In the genomic region with DNA sequence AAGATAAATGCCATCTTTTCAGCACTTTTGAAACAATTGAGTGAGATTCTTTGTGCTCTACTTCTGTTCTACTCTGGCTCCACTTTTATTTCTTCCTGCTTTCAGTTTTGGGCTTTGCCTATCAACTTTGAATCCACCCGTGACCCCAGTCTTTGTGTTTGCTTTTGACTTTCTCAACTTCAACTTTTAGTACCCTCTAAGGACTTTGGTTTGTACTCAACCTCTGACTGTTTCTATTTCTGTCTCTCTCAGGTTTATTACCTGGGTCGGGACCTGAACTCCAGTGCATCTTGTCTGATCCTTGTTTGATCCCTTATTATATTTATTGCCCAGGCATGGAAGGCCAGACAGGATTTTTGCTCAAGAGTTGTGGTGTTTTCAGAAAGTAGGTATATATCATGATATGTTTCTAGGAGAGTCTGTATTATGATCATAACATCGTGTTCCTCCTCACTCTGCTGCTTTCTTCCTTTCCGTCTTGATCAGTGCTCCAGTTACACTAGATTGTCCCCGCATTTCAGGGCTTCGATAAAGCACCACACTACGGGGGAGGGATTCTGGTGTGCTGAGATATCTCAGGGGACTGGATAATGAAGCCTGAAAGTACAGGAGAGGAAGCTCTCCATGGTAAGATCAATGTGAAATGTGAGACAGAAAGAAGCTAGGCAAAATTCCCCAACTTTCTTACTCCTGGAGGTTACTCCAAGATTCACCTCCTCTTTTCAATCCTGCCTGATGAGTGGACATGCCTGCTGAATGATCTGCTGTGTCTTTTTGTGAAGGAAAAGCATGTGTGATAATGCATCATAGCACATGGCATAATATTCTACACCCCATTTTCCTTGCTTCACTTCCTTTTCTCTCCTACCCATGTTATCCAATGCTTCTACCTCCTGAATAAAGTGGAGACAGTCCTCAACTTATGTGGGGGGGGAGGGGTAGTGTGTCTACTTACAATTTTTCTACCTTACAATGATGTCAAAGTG, we compare ENCODE assay signal across 23 cellular contexts.
"Had no signal": no experiment of that assay in that cellular context is flagged by ENCODE, and none has a peak within 500 bp of the region (broad histone marks: within the 10 kb centered on the region; RNA-seq: fewer than 3 reads in every experiment).

No MANE protein-coding gene starts in this region.

- H3K36me3 Mint-ChIP-seq: memory B cell; naive B cell; stimulated activated effector memory CD8-positive, alpha-beta T cell treated with anti-CD3 and anti-CD28 coated beads, Interleukin-12 subunit alpha, Interleukin-12 subunit beta, amount 100 ng/mL, for 72 hours; type B pancreatic cell had no signal

- FAIRE-seq: endometrium, pancreas, urothelium cell line had no signal

- DNase-seq: effector memory CD4-positive, alpha-beta T cell; foreskin keratinocyte; head of caudate nucleus; hippocampal formation; lower lobe of right lung; midbrain; naive B cell; occipital lobe; pancreas; right cardiac atrium; stimulated activated CD4-positive, alpha-beta T cell treated with anti-CD3 and anti-CD28 coated beads, Interleukin-4, amount 100 ng/mL, for 1 hour; stimulated activated CD8-positive, alpha-beta memory T cell treated with anti-CD3 and anti-CD28 coated beads, Interleukin-4, amount 100 ng/mL, for 48 hours; stimulated activated naive CD8-positive, alpha-beta T cell treated with anti-CD3 and anti-CD28 coated beads, Interleukin-15, Interleukin-2, amounts not matched to agents 100 U/mL and 50 U/mL, for 24 hours; thyroid gland had no signal

- H3K9me3 Mint-ChIP-seq: memory B cell, nephron, type B pancreatic cell had no signal

- H3K27ac Mint-ChIP-seq: memory B cell; naive B cell; progenitor cell of endocrine pancreas; stimulated activated effector memory CD8-positive, alpha-beta T cell treated with anti-CD3 and anti-CD28 coated beads, Interleukin-12 subunit alpha, Interleukin-12 subunit beta, amount 100 ng/mL, for 72 hours; type B pancreatic cell had no signal

- H3K4me1 Mint-ChIP-seq: memory B cell; naive B cell; nephron; stimulated activated effector memory CD8-positive, alpha-beta T cell treated with anti-CD3 and anti-CD28 coated beads, Interleukin-12 subunit alpha, Interleukin-12 subunit beta, amount 100 ng/mL, for 72 hours had no signal

- H3K36me3 ChIP-seq: lower lobe of right lung, pancreas, suprapubic skin, thyroid gland had no signal

- ATAC-seq: foreskin keratinocyte; lower lobe of right lung; pancreas; right cardiac atrium; stimulated activated effector memory CD8-positive, alpha-beta T cell treated with anti-CD3 and anti-CD28 coated beads, Interleukin-12 subunit alpha, Interleukin-12 subunit beta, amount 100 ng/mL, for 72 hours; stimulated activated naive CD8-positive, alpha-beta T cell treated with anti-CD3 and anti-CD28 coated beads, Interleukin-15, Interleukin-2, amounts not matched to agents 100 U/mL and 50 U/mL, for 24 hours had no signal

- H3K27me3 ChIP-seq: foreskin keratinocyte, pancreas, suprapubic skin, thyroid gland had no signal

- H3K4me1 ChIP-seq: foreskin keratinocyte, lower lobe of right lung, pancreas, suprapubic skin, thyroid gland had no signal

- H3K4me3 Mint-ChIP-seq: memory B cell; naive B cell; nephron; stimulated activated effector memory CD8-positive, alpha-beta T cell treated with anti-CD3 and anti-CD28 coated beads, Interleukin-12 subunit alpha, Interleukin-12 subunit beta, amount 100 ng/mL, for 72 hours; type B pancreatic cell had no signal

- H3K27me3 Mint-ChIP-seq: memory B cell, naive B cell, progenitor cell of endocrine pancreas had no signal

- H3K4me3 ChIP-seq: lower lobe of right lung, pancreas, suprapubic skin, thyroid gland had no signal

- H3K9me3 ChIP-seq: lower lobe of right lung, pancreas, suprapubic skin, thyroid gland had no signal

- H3K27ac ChIP-seq: epithelial cell of prostate, foreskin keratinocyte, lower lobe of right lung, pancreas, suprapubic skin, thyroid gland had no signal
